Comparison of ENCODE assay signal across 22 cellular contexts in the genomic region with DNA sequence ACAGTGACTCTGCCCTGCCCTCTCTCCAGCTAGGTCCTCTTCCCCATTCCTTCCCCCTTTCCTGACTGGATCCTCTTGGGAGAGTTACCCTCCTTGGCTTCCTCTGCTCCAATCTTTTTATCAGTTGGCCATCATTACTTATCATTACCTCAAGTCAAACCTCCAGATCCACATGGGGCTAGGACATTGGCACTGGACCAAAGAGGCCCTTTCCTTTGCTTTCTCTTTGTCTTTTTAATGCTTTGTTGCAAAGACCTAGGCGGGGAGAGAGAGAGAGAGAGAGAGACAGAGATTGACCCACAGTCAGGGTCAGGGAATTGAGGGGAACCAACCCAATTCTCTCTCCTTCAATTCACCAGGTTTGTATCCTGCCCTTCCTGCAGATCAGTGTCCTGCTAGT. TPM values are rescaled to one million over a fixed set of nuclear protein-coding genes. Genes with fewer than 3 reads are reported as not detected.
A peak's percentile ranks its signal among the peaks of the same experiment; 100 is the strongest.
DNase-seq lines count a peak whose midpoint lies in the region; ATAC-seq, FAIRE-seq and TF ChIP-seq lines count a peak whose summit lies in the region.
"Had no signal": no experiment of that assay in that cellular context is flagged by ENCODE, and none has a peak within 500 bp of the region (broad histone marks: within the 10 kb centered on the region; RNA-seq: fewer than 3 reads in every experiment).

No MANE protein-coding gene starts in this region.

- H3K27me3 ChIP-seq in HepG2 (ENCODE audit: control insufficient read depth in 1 of 2, insufficient read depth in 2 of 2, low read length in 2 of 2) (peaks cover 3 to 15% of the 10 kb centered on the region in 2 experiments; a peak in 4 of 5 replicates), right lobe of liver (no peaks in the 10 kb centered on the region), iPS-15b (ENCODE audit: control insufficient read depth, insufficient read depth, low read length) (peaks cover 7% of the 10 kb centered on the region), osteoblast (ENCODE audit: insufficient read depth, low read length) (peaks cover 1% of the 10 kb centered on the region)

- BruUV-seq in HepG2 (replicated peaks; lab: Mats Ljungman, UMichigan) = no TSS peak
- BruUV-seq in OCI-LY7 (replicated peaks; lab: Mats Ljungman, UMichigan) = no TSS peak

- intact Hi-C loops in HepG2 (cut with micrococcal nuclease; ENCODE audit: unreplicated experiment) (loop anchor here (10.0 kb wide), 1 partner anchor 1868 kb away; no protein-coding TSS in a partner anchor), right lobe of liver (cut with DNase I) (loop anchor here (5.0 to 10.0 kb wide), 2 partner anchors 52 to 311 kb away; no protein-coding TSS in a partner anchor), OCI-LY7 (cut with micrococcal nuclease; ENCODE audit: unreplicated experiment) (loop anchor here (5.0 kb wide), 1 partner anchor 186 kb away; no protein-coding TSS in a partner anchor)

- DNase-seq in HepG2 (ENCODE audit: low spot score) (no peak), right lobe of liver (no peak), osteoblast (ENCODE audit: insufficient read length, low spot score, missing footprints) (peak; percentile 35), AML-193 (lab: John Stamatoyannopoulos, UW) (no peak), OCI-LY7 (ENCODE audit: low spot score) (no peak), Kasumi-1 (lab: John Stamatoyannopoulos, UW) (no peak)
- no peak for DNase-seq in activated effector memory CD4-positive, alpha-beta T cell treated with anti-CD3 and anti-CD28 coated beads, Interleukin-2, amount 50 U/mL, for 16 hours
- DNase-seq: 8988T; CD4-positive, CD25-positive, alpha-beta regulatory T cell; COR-L47; GF-D8; GM23248; NCI-H1105 treated with DMSO at 0.1 percent for 48 hours; NCI-H1694; NCI-H2081 treated with DMSO at 0.1 percent for 48 hours; NCI-H510A treated with DMSO at 0.1 percent for 48 hours; PC-9; SIG-M5 had no signal

- H3K9me2 ChIP-seq in OCI-LY7 (ENCODE audit: insufficient read depth, low read length) = no peaks in the 10 kb centered on the region

- H4K20me1 ChIP-seq in HepG2 (ENCODE audit: insufficient read depth, low read length) = peaks cover 5% of the 10 kb centered on the region; the same call in 1 of the 2 replicates
- peaks cover 5% of the 10 kb centered on the region for H4K20me1 ChIP-seq in osteoblast (ENCODE audit: insufficient read depth, low read length)
- H4K20me1 ChIP-seq in OCI-LY7 (ENCODE audit: insufficient read depth, low read length) = no peaks in the 10 kb centered on the region

- ATAC-seq in HepG2 = no peak
- ATAC-seq in right lobe of liver = no peak
- ATAC-seq: HCT116, K562 had no signal

- H2AFZ ChIP-seq in HepG2 (ENCODE audit: low read length) (no peak overlapping the region), osteoblast (ENCODE audit: low read length) (no peak overlapping the region), OCI-LY7 (ENCODE audit: low read length) (no peak overlapping the region)
- H2AFZ ChIP-seq: GM23248, PC-9 had no signal

- peak overlapping the region; percentile 79 for H3K4me2 ChIP-seq in HepG2 (ENCODE audit: low read depth, low read length)
- no peak overlapping the region for H3K4me2 ChIP-seq in osteoblast (ENCODE audit: insufficient read depth, low read length)
- H3K4me2 ChIP-seq in OCI-LY7 (ENCODE audit: low read length) = no peak overlapping the region
- H3K4me2 ChIP-seq: PC-9 had no signal

- TF ChIP-seq POLR2A in HepG2 (IDR thresholded peaks at IDR 0.05; ENCODE audit: insufficient read depth in 1 of 2, low read depth in 2 of 2, low read length in 2 of 2) = no peak
- TF ChIP-seq POLR2A in right lobe of liver (IDR thresholded peaks at IDR 0.05) = no peak

- TF ChIP-seq RAD21 in HepG2 (CRISPR knock-in tag; IDR thresholded peaks at IDR 0.05) = no peak

- H3K9ac ChIP-seq in HepG2 (ENCODE audit: insufficient read depth, low read depth, low read length) (0 out of 2 replicates have a peak overlapping the region, but pooled peaks have one; percentile 23), iPS-15b (ENCODE audit: low read depth, low read length) (peak overlapping the region; percentile 83)
- H3K9ac ChIP-seq: GM23248 had no signal

- in situ Hi-C loops in HepG2 (cut with HindIII; ENCODE audit: extremely low pct_ligation_motif_present, low pct_unique_long_range_greater_than_20kb) = loop anchor here (5.0 kb wide), 1 partner anchor 44 kb away; no protein-coding TSS in a partner anchor

- H3K79me2 ChIP-seq in HepG2 (ENCODE audit: insufficient read depth, low read length) (peaks cover 13% of the 10 kb centered on the region), osteoblast (ENCODE audit: insufficient read depth, low read length) (peaks cover 14% of the 10 kb centered on the region), OCI-LY7 (ENCODE audit: insufficient read depth, low read depth, low read length) (no peaks in the 10 kb centered on the region)

- TF ChIP-seq EP300 in HepG2 (IDR thresholded peaks at IDR 0.05; ENCODE audit: low read depth in 2 of 2, low read length in 2 of 2) (no peak), HepG2 (CRISPR knock-in tag; IDR thresholded peaks at IDR 0.05; ENCODE audit: borderline replicate concordance) (no peak)

- H3K27ac ChIP-seq in HepG2 (ENCODE audit: extremely low read length, insufficient read depth, low read length) (no peak overlapping the region), right lobe of liver (no peak overlapping the region), osteoblast (ENCODE audit: low read depth, low read length) (no peak overlapping the region), OCI-LY7 (ENCODE audit: low read depth, low read length, poor library complexity, severe bottlenecking) (no peak overlapping the region)
- H3K27ac ChIP-seq: GM23248, PC-9, RWPE1 had no signal

- WGBS in HepG2 (ENCODE audit: low lambda C conversion rate) = 0% methylated on average over 1 of the region's 1 CpG
- 80% methylated on average over 1 of the region's 1 CpG for WGBS in right lobe of liver (ENCODE audit: insufficient coverage, low coverage, low lambda C conversion rate, missing lambda C conversion rate)

- CTCF ChIA-PET in HepG2 (lab: Yijun Ruan, JAX; ENCODE audit: low intra/inter-chr PET ratio, low total read pairs) = no interaction called here
- CTCF ChIA-PET in OCI-LY7 (lab: Charles Lee; ENCODE audit: unreplicated experiment) = no interaction called here

- H3K36me3 ChIP-seq in HepG2 (replicated peaks in 1 of 2; ENCODE audit: control insufficient read depth in 1 of 2, insufficient read depth in 2 of 2, low read length in 2 of 2) (no peaks in the 10 kb centered on the region), right lobe of liver (no peaks in the 10 kb centered on the region), iPS-15b (ENCODE audit: control insufficient read depth, insufficient read depth, low read length) (no peaks in the 10 kb centered on the region), osteoblast (ENCODE audit: insufficient read depth, low read length) (no peaks in the 10 kb centered on the region), OCI-LY7 (ENCODE audit: insufficient read depth, low read length) (no peaks in the 10 kb centered on the region)

- peak; percentile 15 for FAIRE-seq in HepG2 (lab: Jason Lieb, UNC)
- FAIRE-seq: K562 had no signal

- POLR2A ChIA-PET in HepG2 (lab: Yijun Ruan, JAX) (interaction anchor here (1.5 kb wide), 1 partner anchor 41 kb away, joined by 5 read pairs; no protein-coding TSS in a partner anchor), OCI-LY7 (lab: Charles Lee) (no interaction called here)

- H3K4me1 ChIP-seq in HepG2 (ENCODE audit: insufficient read depth, low read length) (peaks cover 83% of the 10 kb centered on the region), right lobe of liver (peaks cover 0 to 25% (median 9%) of the 10 kb centered on the region in 4 donors), iPS-15b (ENCODE audit: control insufficient read depth, insufficient read depth, low read length) (peaks cover 14% of the 10 kb centered on the region), osteoblast (ENCODE audit: insufficient read depth, low read length) (peaks cover 28% of the 10 kb centered on the region), OCI-LY7 (ENCODE audit: insufficient read depth, low read length, poor library complexity, severe bottlenecking) (peaks cover 3% of the 10 kb centered on the region)

- peak overlapping the region in 2 of 3 experiments; percentile 43 to 90; a peak in 3 of 6 replicates for H3K4me3 ChIP-seq in HepG2 (replicated peaks in 1 of 3; ENCODE audit: insufficient read depth in 1 of 3, low read depth in 2 of 3, low read length in 3 of 3)
- no peak overlapping the region for H3K4me3 ChIP-seq in right lobe of liver
- no peak overlapping the region for H3K4me3 ChIP-seq in iPS-15b (ENCODE audit: low read depth, low read length)
- H3K4me3 ChIP-seq in osteoblast (ENCODE audit: insufficient read depth, low read length) = no peak overlapping the region
- H3K4me3 ChIP-seq in OCI-LY7 (ENCODE audit: low read depth, low read length, poor library complexity, severe bottlenecking) = no peak overlapping the region
- H3K4me3 ChIP-seq: GM23248, K562, PC-9 had no signal

- H3K9me3 ChIP-seq in HepG2 (ENCODE audit: low read length) = no peaks in the 10 kb centered on the region
- H3K9me3 ChIP-seq in right lobe of liver = no peaks in the 10 kb centered on the region
- H3K9me3 ChIP-seq in iPS-15b (ENCODE audit: control insufficient read depth, insufficient read depth, low read length) = no peaks in the 10 kb centered on the region
- no peaks in the 10 kb centered on the region for H3K9me3 ChIP-seq in osteoblast (ENCODE audit: low read depth, low read length)
- H3K9me3 ChIP-seq in OCI-LY7 (ENCODE audit: low read length) = no peaks in the 10 kb centered on the region

- TF ChIP-seq CTCF in HepG2 (CRISPR knock-in tag; IDR thresholded peaks at IDR 0.05) (no peak), right lobe of liver (IDR thresholded peaks at IDR 0.05) (no peak), osteoblast (IDR thresholded peaks at IDR 0.05; ENCODE audit: extremely low read depth, low read depth, low read length) (no peak), OCI-LY7 (conservative IDR thresholded peaks at IDR 0.05; ENCODE audit: low read length) (no peak)

RNA-seq across cellular contexts. Expression of a gene that starts 3.6 kb away (rescaled TPM):
- total RNA-seq in HepG2 (2016; rRNA removed; fragmentation: Illumina TruSeq; extraction: Trizol) = 34.1 and 68.1 TPM in 2 replicates
- total RNA-seq in HepG2 (2016; cell fraction: cytosol; rRNA removed; fragmentation: Illumina TruSeq; extraction: Trizol; ENCODE audit: low read depth) = 13.4 and 14.2 TPM in 2 replicates
- 26.8 and 72.7 TPM in 2 replicates for total RNA-seq in HepG2 (2016; cell fraction: insoluble cytoplasmic fraction; rRNA removed; fragmentation: Illumina TruSeq; extraction: Trizol)
- total RNA-seq in HepG2 (2016; cell fraction: membrane; rRNA removed; fragmentation: Illumina TruSeq; extraction: Trizol) = 33.1 and 34.4 TPM in 2 replicates
- total RNA-seq in HepG2 (2016; cell fraction: nucleus; rRNA removed; fragmentation: Illumina TruSeq; extraction: Trizol) = 81.5 and 95.8 TPM in 2 replicates
- polyA plus RNA-seq in HepG2 (2011; rRNA removed) = 629 and 1,104 TPM in 2 replicates
- 292 and 298 TPM in 2 replicates for polyA plus RNA-seq in HepG2 (2011; cell fraction: cytosol; rRNA removed)
- polyA plus RNA-seq in HepG2 (2011; cell fraction: nucleus; rRNA removed) = 3,652 and 4,474 TPM in 2 replicates
- 463 and 546 TPM in 2 replicates for polyA plus RNA-seq in HepG2 (2012)
- polyA plus RNA-seq in HepG2 (2016; cell fraction: cytosol; fragmentation: Illumina TruSeq; extraction: Trizol; ENCODE audit: low read depth) = 9.2 and 10.7 TPM in 2 replicates
- polyA plus RNA-seq in HepG2 (2016; cell fraction: insoluble cytoplasmic fraction; fragmentation: Illumina TruSeq; extraction: Trizol; ENCODE audit: low read depth) = 34.1 and 41.6 TPM in 2 replicates
- 24.8 and 25.3 TPM in 2 replicates for polyA plus RNA-seq in HepG2 (2016; cell fraction: membrane; fragmentation: Illumina TruSeq; extraction: Trizol; ENCODE audit: low read depth)
- polyA plus RNA-seq in HepG2 (2016; cell fraction: nucleus; fragmentation: Illumina TruSeq; extraction: Trizol; ENCODE audit: insufficient read depth, low read depth) = 253 and 267 TPM in 2 replicates
- polyA minus RNA-seq in HepG2 (2011; rRNA and poly(A)+ RNA removed; ENCODE audit: low replicate concordance) = 238 and 645 TPM in 2 replicates
- polyA minus RNA-seq in HepG2 (2011; cell fraction: cytosol; rRNA and poly(A)+ RNA removed) = 122 and 136 TPM in 2 replicates
- polyA minus RNA-seq in HepG2 (2011; cell fraction: nucleus; rRNA and poly(A)+ RNA removed) = 312 and 405 TPM in 2 replicates
- total RNA-seq in right lobe of liver = 100 to 1,000 TPM in 5 of 6 experiments, 10 to 100 TPM in 1; 91.3 to 571 (median 132) TPM
- total RNA-seq in osteoblast = 152 and 193 TPM in 2 replicates
- total RNA-seq in OCI-LY7 (2014; rRNA removed; shearing (Covaris generic)) = 59.7 and 66.3 TPM in 2 replicates
- 64.5 and 88.5 TPM in 2 replicates for total RNA-seq in OCI-LY7 (2022)

Comparison
In these comparisons a context has a peak if more than half of its experiments do, and no peak if none do; other contexts are left out.
1. H3K4me3 ChIP-seq: peak in HepG2 (2 of 3); none in right lobe of liver (0 of 3), iPS-15b (single experiment), osteoblast (single experiment) and OCI-LY7 (single experiment).